In genomic region chr20:29302979-29303644, GRCh38 we compare ENCODE assay signal across 16 cellular contexts.
A peak's percentile ranks its signal among the peaks of the same experiment; 100 is the strongest.
DNase-seq lines count a peak whose midpoint lies in the region; ATAC-seq and TF ChIP-seq lines count a peak whose summit lies in the region.
"Had no signal": no experiment of that assay in that cellular context is flagged by ENCODE, and none has a peak within 500 bp of the region (broad histone marks: within the 10 kb centered on the region; RNA-seq: fewer than 3 reads in every experiment).

No MANE protein-coding gene starts in this region.

- ATAC-seq in RWPE2 (ENCODE audit: low read depth) (no peak; the same call in 2 of the 3 replicates), left lobe of liver (no peak), sciatic nerve (no peak), HG03039 (IDR thresholded peaks at IDR 0.05; ENCODE audit: unreplicated experiment) (no peak)
- ATAC-seq: GM23338, HCT116 had no signal

- intact Hi-C loops in sciatic nerve (cut with DNase I) = no loop called here

- CTCF ChIA-PET in GM10248 (lab: Yijun Ruan, JAX) = no interaction called here

- H3K27ac ChIP-seq in RWPE2 (ENCODE audit: poor library complexity, severe bottlenecking) = no peak overlapping the region

- H3K27me3 ChIP-seq in RWPE2 (ENCODE audit: insufficient read depth, poor library complexity, severe bottlenecking) = no peaks in the 10 kb centered on the region

- POLR2A ChIA-PET in GM10248 (lab: Yijun Ruan, JAX) = no interaction called here

- H3K4me3 ChIP-seq in RWPE2 (ENCODE audit: severe bottlenecking) = no peak overlapping the region
- H3K4me3 ChIP-seq: GM23338 had no signal

- TF ChIP-seq CTCF in GM10248 (IDR thresholded peaks at IDR 0.05; ENCODE audit: control extremely low read depth, extremely low read depth, low read depth, missing control alignments) (no peak), RWPE2 (IDR thresholded peaks at IDR 0.05; ENCODE audit: poor library complexity, severe bottlenecking) (no peak)

- H3K4me1 ChIP-seq in RWPE2 (ENCODE audit: insufficient read depth, poor library complexity, severe bottlenecking) = no peaks in the 10 kb centered on the region
- H3K4me1 ChIP-seq: Caco-2 had no signal

- H3K36me3 ChIP-seq in RWPE2 (ENCODE audit: low read depth) = no peaks in the 10 kb centered on the region

- DNase-seq in GM10248 (ENCODE audit: extremely low spot score) = peak; percentile 6
- DNase-seq in RWPE2 (ENCODE audit: low spot score) = peak; percentile 71
- DNase-seq in left lobe of liver (ENCODE audit: low spot score) = peak; percentile 40
- peak; percentile 49 for DNase-seq in sciatic nerve (ENCODE audit: low spot score)
- DNase-seq in NCI-H345 treated with DMSO at 0.1 percent for 48 hours (lab: John Stamatoyannopoulos, UW; ENCODE audit: unreplicated experiment) = no peak
- DNase-seq in T1000 (lab: John Stamatoyannopoulos, UW) = no peak
- DNase-seq: C1 segment of cervical spinal cord; Caco-2; CD4-positive, alpha-beta memory T cell; DMS79; EL; GDM1; H9 had no signal

- H3K9me3 ChIP-seq in RWPE2 (ENCODE audit: severe bottlenecking) = peaks cover 24% of the 10 kb centered on the region

Comparison
In these comparisons a context has a peak if more than half of its experiments do, and no peak if none do; other contexts are left out.
1. DNase-seq: peak in GM10248 (single experiment), RWPE2 (single experiment), left lobe of liver (single experiment) and sciatic nerve (single experiment); none in NCI-H345 treated with DMSO at 0.1 percent for 48 hours (single experiment) and T1000 (single experiment).